In the genomic region with DNA sequence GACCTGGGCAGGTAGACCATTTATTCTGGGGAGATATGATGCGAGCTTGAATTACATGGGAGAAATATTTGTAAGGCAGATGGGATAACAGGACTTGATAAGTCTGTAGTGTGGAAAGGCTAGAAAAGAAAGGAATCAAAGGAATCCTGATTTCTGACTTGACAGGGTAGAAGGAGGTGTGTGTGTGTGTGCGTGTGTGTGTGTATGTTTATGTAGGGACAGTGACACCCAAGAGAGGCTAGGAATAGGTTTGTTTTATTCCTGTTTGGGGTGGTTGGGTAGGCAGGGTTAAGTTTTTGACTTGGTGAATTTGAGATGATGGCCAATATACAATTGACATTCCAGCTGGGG, we compare ENCODE assay signal across 1 cellular context.
TF ChIP-seq lines count a peak whose summit lies in the region.

No MANE protein-coding gene starts in this region.

TF ChIP-seq in GM23338, 12 proteins besides CTCF, POLR2A, EP300 and RAD21 (continued from another document):
- TF ChIP-seq, protein P1, sequence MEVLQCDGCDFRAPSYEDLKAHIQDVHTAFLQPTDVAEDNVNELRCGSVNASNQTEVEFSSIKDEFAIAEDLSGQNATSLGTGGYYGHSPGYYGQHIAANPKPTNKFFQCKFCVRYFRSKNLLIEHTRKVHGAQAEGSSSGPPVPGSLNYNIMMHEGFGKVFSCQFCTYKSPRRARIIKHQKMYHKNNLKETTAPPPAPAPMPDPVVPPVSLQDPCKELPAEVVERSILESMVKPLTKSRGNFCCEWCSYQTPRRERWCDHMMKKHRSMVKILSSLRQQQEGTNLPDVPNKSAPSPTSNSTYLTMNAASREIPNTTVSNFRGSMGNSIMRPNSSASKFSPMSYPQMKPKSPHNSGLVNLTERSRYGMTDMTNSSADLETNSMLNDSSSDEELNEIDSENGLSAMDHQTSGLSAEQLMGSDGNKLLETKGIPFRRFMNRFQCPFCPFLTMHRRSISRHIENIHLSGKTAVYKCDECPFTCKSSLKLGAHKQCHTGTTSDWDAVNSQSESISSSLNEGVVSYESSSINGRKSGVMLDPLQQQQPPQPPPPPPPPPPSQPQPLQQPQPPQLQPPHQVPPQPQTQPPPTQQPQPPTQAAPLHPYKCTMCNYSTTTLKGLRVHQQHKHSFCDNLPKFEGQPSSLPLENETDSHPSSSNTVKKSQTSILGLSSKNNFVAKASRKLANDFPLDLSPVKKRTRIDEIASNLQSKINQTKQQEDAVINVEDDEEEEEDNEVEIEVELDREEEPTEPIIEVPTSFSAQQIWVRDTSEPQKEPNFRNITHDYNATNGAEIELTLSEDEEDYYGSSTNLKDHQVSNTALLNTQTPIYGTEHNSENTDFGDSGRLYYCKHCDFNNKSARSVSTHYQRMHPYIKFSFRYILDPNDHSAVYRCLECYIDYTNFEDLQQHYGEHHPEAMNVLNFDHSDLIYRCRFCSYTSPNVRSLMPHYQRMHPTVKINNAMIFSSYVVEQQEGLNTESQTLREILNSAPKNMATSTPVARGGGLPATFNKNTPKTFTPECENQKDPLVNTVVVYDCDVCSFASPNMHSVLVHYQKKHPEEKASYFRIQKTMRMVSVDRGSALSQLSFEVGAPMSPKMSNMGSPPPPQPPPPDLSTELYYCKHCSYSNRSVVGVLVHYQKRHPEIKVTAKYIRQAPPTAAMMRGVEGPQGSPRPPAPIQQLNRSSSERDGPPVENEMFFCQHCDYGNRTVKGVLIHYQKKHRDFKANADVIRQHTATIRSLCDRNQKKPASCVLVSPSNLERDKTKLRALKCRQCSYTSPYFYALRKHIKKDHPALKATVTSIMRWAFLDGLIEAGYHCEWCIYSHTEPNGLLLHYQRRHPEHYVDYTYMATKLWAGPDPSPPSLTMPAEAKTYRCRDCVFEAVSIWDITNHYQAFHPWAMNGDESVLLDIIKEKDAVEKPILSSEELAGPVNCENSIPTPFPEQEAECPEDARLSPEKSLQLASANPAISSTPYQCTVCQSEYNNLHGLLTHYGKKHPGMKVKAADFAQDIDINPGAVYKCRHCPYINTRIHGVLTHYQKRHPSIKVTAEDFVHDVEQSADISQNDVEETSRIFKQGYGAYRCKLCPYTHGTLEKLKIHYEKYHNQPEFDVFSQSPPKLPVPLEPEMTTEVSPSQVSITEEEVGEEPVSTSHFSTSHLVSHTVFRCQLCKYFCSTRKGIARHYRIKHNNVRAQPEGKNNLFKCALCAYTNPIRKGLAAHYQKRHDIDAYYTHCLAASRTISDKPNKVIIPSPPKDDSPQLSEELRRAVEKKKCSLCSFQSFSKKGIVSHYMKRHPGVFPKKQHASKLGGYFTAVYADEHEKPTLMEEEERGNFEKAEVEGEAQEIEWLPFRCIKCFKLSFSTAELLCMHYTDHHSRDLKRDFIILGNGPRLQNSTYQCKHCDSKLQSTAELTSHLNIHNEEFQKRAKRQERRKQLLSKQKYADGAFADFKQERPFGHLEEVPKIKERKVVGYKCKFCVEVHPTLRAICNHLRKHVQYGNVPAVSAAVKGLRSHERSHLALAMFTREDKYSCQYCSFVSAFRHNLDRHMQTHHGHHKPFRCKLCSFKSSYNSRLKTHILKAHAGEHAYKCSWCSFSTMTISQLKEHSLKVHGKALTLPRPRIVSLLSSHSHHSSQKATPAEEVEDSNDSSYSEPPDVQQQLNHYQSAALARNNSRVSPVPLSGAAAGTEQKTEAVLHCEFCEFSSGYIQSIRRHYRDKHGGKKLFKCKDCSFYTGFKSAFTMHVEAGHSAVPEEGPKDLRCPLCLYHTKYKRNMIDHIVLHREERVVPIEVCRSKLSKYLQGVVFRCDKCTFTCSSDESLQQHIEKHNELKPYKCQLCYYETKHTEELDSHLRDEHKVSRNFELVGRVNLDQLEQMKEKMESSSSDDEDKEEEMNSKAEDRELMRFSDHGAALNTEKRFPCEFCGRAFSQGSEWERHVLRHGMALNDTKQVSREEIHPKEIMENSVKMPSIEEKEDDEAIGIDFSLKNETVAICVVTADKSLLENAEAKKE (CRISPR knock-in tag; IDR thresholded peaks at IDR 0.05), result no peak
